19 cellular contexts compared by ENCODE assay signal in genomic region chr13:21123956-21124355, GRCh38. TPM values are rescaled to one million over a fixed set of nuclear protein-coding genes. Genes with fewer than 3 reads are reported as not detected.
DNase-seq lines count a peak whose midpoint lies in the region; ATAC-seq and TF ChIP-seq lines count a peak whose summit lies in the region.
"Had no signal": no experiment of that assay in that cellular context is flagged by ENCODE, and none has a peak within 500 bp of the region (broad histone marks: within the 10 kb centered on the region; RNA-seq: fewer than 3 reads in every experiment).

No MANE protein-coding gene starts in this region.

- no peak for TF ChIP-seq RAD21 in IMR-90 (IDR thresholded peaks at IDR 0.05; ENCODE audit: low read length)

- no peak overlapping the region for H3K18ac ChIP-seq in IMR-90 (ENCODE audit: low read depth, low read length)

- H3K27ac Mint-ChIP-seq in neural progenitor cell = no peak overlapping the region
- H3K27ac Mint-ChIP-seq: CD8-positive, alpha-beta T cell had no signal

- H3K27me3 ChIP-seq in IMR-90 (ENCODE audit: control insufficient read depth, insufficient read depth, low read length) (no peaks in the 10 kb centered on the region), neural progenitor cell (no peaks in the 10 kb centered on the region), vagina (no peaks in the 10 kb centered on the region)
- H3K27me3 ChIP-seq: MG63 had no signal

- H4K91ac ChIP-seq in IMR-90 (ENCODE audit: insufficient read depth, low read depth, low read length) = no peak overlapping the region

- H3K4me3 ChIP-seq in IMR-90 (ENCODE audit: insufficient read depth, low read depth, low read length) (no peak overlapping the region), neural progenitor cell (no peak overlapping the region), vagina (no peak overlapping the region)
- H3K4me3 ChIP-seq: K562, MG63 had no signal

- no peak overlapping the region for H4K5ac ChIP-seq in IMR-90 (ENCODE audit: low read depth, low read length)

- peaks cover 15% of the 10 kb centered on the region for H3K27me3 Mint-ChIP-seq in neural progenitor cell (ENCODE audit: insufficient read depth, low read depth)

- no peaks in the 10 kb centered on the region for H3K36me3 ChIP-seq in IMR-90 (ENCODE audit: control insufficient read depth, insufficient read depth, low read length)
- H3K36me3 ChIP-seq in neural progenitor cell = no peaks in the 10 kb centered on the region
- no peaks in the 10 kb centered on the region for H3K36me3 ChIP-seq in vagina
- H3K36me3 ChIP-seq: MG63 had no signal

- no peak overlapping the region for H2AK5ac ChIP-seq in IMR-90 (ENCODE audit: low read depth, low read length)

- no peak overlapping the region for H3K4ac ChIP-seq in IMR-90 (ENCODE audit: low read depth, low read length)

- peak overlapping the region; percentile 52 for H2AK9ac ChIP-seq in IMR-90 (replicated peaks; ENCODE audit: low read depth, low read length, poor library complexity)

- no peak overlapping the region for H3K27ac ChIP-seq in IMR-90 (ENCODE audit: insufficient read depth, low read length)
- no peak overlapping the region for H3K27ac ChIP-seq in neural progenitor cell
- no peak overlapping the region for H3K27ac ChIP-seq in vagina

- TF ChIP-seq POLR2A in IMR-90 (IDR thresholded peaks at IDR 0.05; ENCODE audit: low read depth, low read length) = no peak
- TF ChIP-seq POLR2A in vagina (IDR thresholded peaks at IDR 0.05) = no peak

- CTCF ChIA-PET in IMR-90 (lab: Yijun Ruan, JAX) = no interaction called here

- no peak overlapping the region for H2BK20ac ChIP-seq in IMR-90 (ENCODE audit: low read depth, low read length)

- in situ Hi-C loops in IMR-90 (cut with MboI; ENCODE audit: low sequenced_read_pairs) = no loop called here

- no peak overlapping the region for H4K8ac ChIP-seq in IMR-90 (ENCODE audit: low read depth in 2 of 2, low read length in 2 of 2)

- no peak overlapping the region for H3K9ac ChIP-seq in IMR-90 (ENCODE audit: low read depth, low read length)
- H3K9ac ChIP-seq in neural progenitor cell = no peak overlapping the region

- 0 out of 2 replicates have a peak, but pooled peaks cover 2% of the 10 kb centered on the region for H3K9me3 ChIP-seq in IMR-90 (ENCODE audit: control insufficient read depth, insufficient read depth, low read length)
- H3K9me3 ChIP-seq in neural progenitor cell (ENCODE audit: low read depth) = no peaks in the 10 kb centered on the region
- no peaks in the 10 kb centered on the region for H3K9me3 ChIP-seq in vagina
- H3K9me3 ChIP-seq: MG63 had no signal

- H3K9me1 ChIP-seq in IMR-90 (ENCODE audit: insufficient read depth, low read length) = 0 out of 2 replicates have a peak, but pooled peaks cover 3% of the 10 kb centered on the region

- DNase-seq in ELF-1 (ENCODE audit: low read depth, low spot score) = peak; percentile 78
- no peak for DNase-seq in IMR-90
- DNase-seq in iPS DF 19.7 (ENCODE audit: low read depth, low spot score) = peak; percentile 70
- DNase-seq in neural progenitor cell (ENCODE audit: low spot score) = no peak
- DNase-seq in vagina (ENCODE audit: extremely low spot score in 2 of 2) = no peak
- DNase-seq in SW 1271 (lab: John Stamatoyannopoulos, UW) = no peak
- DNase-seq in stimulated activated CD4-positive, alpha-beta T cell treated with anti-CD3 and anti-CD28 coated beads, Interleukin-4, amount 100 ng/mL, for 4 hours = no peak
- DNase-seq: AML-193; C1 segment of cervical spinal cord; CD8-positive, alpha-beta T cell; DMS153; GOT3; MG63; NCI-H1417 treated with DMSO at 0.1 percent for 48 hours; NCI-H187; NCI-H446 treated with DMSO at 0.1 percent for 48 hours; NCI-H526 treated with DMSO at 0.1 percent for 48 hours; Right ventricle myocardium superior had no signal

- no CpG with 5 or more reads among the region's 8 CpGs for WGBS in IMR-90 (ENCODE audit: extremely low coverage in 2 of 2, insufficient read length in 1 of 2), 2 experiments

- dilution Hi-C loops in IMR-90 (cut with HindIII; ENCODE audit: low sequenced_read_pairs, unreplicated experiment) = no loop called here

- H3K9me3 Mint-ChIP-seq in neural progenitor cell = no peaks in the 10 kb centered on the region
- H3K9me3 Mint-ChIP-seq: CD8-positive, alpha-beta T cell had no signal

- H2AFZ ChIP-seq in IMR-90 (replicated peaks; ENCODE audit: low read length, poor library complexity) = peak overlapping the region; percentile 62
- peak overlapping the region; percentile 34 for H2AFZ ChIP-seq in neural progenitor cell (replicated peaks)

- H2BK120ac ChIP-seq in IMR-90 (ENCODE audit: low read depth, low read length) = no peak overlapping the region

- H3K23ac ChIP-seq in IMR-90 (ENCODE audit: low read depth, low read length) = no peak overlapping the region

- H3K79me1 ChIP-seq in IMR-90 (ENCODE audit: low read depth in 1 of 2, low read length in 2 of 2) = no peaks in the 10 kb centered on the region

- peaks cover 8% of the 10 kb centered on the region for H3K4me1 Mint-ChIP-seq in neural progenitor cell

- H3K14ac ChIP-seq in IMR-90 (replicated peaks; ENCODE audit: low read depth, low read length) = no peak overlapping the region

- POLR2A ChIA-PET in IMR-90 (lab: Charles Lee; ENCODE audit: unreplicated experiment) = interaction anchor here (0.9 kb wide), 1 partner anchor 66 kb away, joined by 4 read pairs; no protein-coding TSS in a partner anchor

- H3K4me3 Mint-ChIP-seq in neural progenitor cell = no peak overlapping the region
- H3K4me3 Mint-ChIP-seq: CD8-positive, alpha-beta T cell had no signal

- H3K56ac ChIP-seq in IMR-90 (ENCODE audit: extremely low read depth, insufficient read depth, low read length) = no peak overlapping the region

- TF ChIP-seq CTCF in IMR-90 (conservative IDR thresholded peaks at IDR 0.05; ENCODE audit: low read depth, low read length) = no peak
- TF ChIP-seq CTCF in neural progenitor cell (IDR thresholded peaks at IDR 0.05) = no peak
- no peak for TF ChIP-seq CTCF in vagina (IDR thresholded peaks at IDR 0.05)

- H3K4me2 ChIP-seq in IMR-90 (ENCODE audit: low read depth, low read length) (no peak overlapping the region), neural progenitor cell (no peak overlapping the region)

- H2BK15ac ChIP-seq in IMR-90 (ENCODE audit: low read depth, low read length) = no peak overlapping the region

- H3K79me2 ChIP-seq in neural progenitor cell (ENCODE audit: low read depth) = no peaks in the 10 kb centered on the region

- H3K4me1 ChIP-seq in IMR-90 (ENCODE audit: control insufficient read depth, insufficient read depth, low read length) (peaks cover 3% of the 10 kb centered on the region; the same call in 1 of the 2 replicates), neural progenitor cell (peaks cover 5% of the 10 kb centered on the region), vagina (no peaks in the 10 kb centered on the region)

- H4K20me1 ChIP-seq in IMR-90 (ENCODE audit: insufficient read depth, low read length) = no peaks in the 10 kb centered on the region
- no peaks in the 10 kb centered on the region for H4K20me1 ChIP-seq in neural progenitor cell (ENCODE audit: low read depth)

- intact Hi-C loops in IMR-90 (cut with micrococcal nuclease) (no loop called here), vagina (cut with DNase I) (no loop called here)

- H3F3A ChIP-seq in neural progenitor cell (ENCODE audit: low read depth) = peaks cover 5% of the 10 kb centered on the region

- H2BK5ac ChIP-seq in IMR-90 (ENCODE audit: low read depth, low read length, poor library complexity, severe bottlenecking) = no peak overlapping the region

- no TSS peak for BruUV-seq in IMR-90 (replicated peaks; lab: Mats Ljungman, UMichigan)

- H3K36me3 Mint-ChIP-seq in neural progenitor cell = no peaks in the 10 kb centered on the region
- H3K36me3 Mint-ChIP-seq: CD8-positive, alpha-beta T cell had no signal

- no peak for ATAC-seq in IMR-90 (ENCODE audit: low read depth)
- ATAC-seq: CD8-positive, alpha-beta T cell; K562 had no signal

TF ChIP-seq in IMR-90, 13 proteins besides CTCF, POLR2A, EP300 and RAD21 (continues in another document):
- TF ChIP-seq CEBPB (IDR thresholded peaks at IDR 0.05; ENCODE audit: low read depth, low read length) = no peak
- no peak for TF ChIP-seq MAFK (IDR thresholded peaks at IDR 0.05; ENCODE audit: low read depth, low read length)
- TF ChIP-seq ELK1 (IDR thresholded peaks at IDR 0.05; ENCODE audit: borderline replicate concordance, low read depth, low read length) = no peak
- no peak for TF ChIP-seq RCOR1 (IDR thresholded peaks at IDR 0.05; ENCODE audit: insufficient replicate concordance, low read length)
- no peak for TF ChIP-seq SMC3 (IDR thresholded peaks at IDR 0.05; ENCODE audit: low read depth, low read length)
- TF ChIP-seq BHLHE40 (IDR thresholded peaks at IDR 0.05; ENCODE audit: low read depth, low read length) = no peak
- TF ChIP-seq CHD1 (IDR thresholded peaks at IDR 0.05; ENCODE audit: low read depth, low read length) = no peak
- no peak for TF ChIP-seq MAZ (IDR thresholded peaks at IDR 0.05; ENCODE audit: borderline replicate concordance, low read depth, low read length)
- TF ChIP-seq NFE2L2 (IDR thresholded peaks at IDR 0.05; ENCODE audit: low read depth, low read length) = no peak

RNA-seq across cellular contexts. Expression of gene SAP18, which starts 16.0 kb away (rescaled TPM):
- total RNA-seq in IMR-90 (2012; rRNA removed) (37.6 and 75.0 TPM in 2 replicates), neural progenitor cell (ENCODE audit: low replicate concordance) (51.0 and 101 TPM in 2 replicates), vagina (33.9 TPM)
- 69.5 and 72.3 TPM in 2 replicates for polyA plus RNA-seq in IMR-90 (2012; rRNA removed)
- polyA plus RNA-seq in IMR-90 (2012; cell fraction: cytosol; rRNA removed) = 11.0 and 33.7 TPM in 2 replicates
- 2.3 and 22.9 TPM in 2 replicates for polyA plus RNA-seq in IMR-90 (2012; cell fraction: nucleus; rRNA removed; ENCODE audit: low replicate concordance)

RNA-seq across cellular contexts. Expression of gene SKA3, which starts 52.4 kb away (rescaled TPM):
- total RNA-seq in IMR-90 (2012; rRNA removed) (15.6 and 24.4 TPM in 2 replicates), neural progenitor cell (ENCODE audit: low replicate concordance) (39.8 and 74.7 TPM in 2 replicates), vagina (5.4 TPM)
- polyA plus RNA-seq in IMR-90 (2012; rRNA removed) = 11.6 and 11.7 TPM in 2 replicates
- polyA plus RNA-seq in IMR-90 (2012; cell fraction: cytosol; rRNA removed) = 2.0 and 3.5 TPM in 2 replicates
- 1.1 and 3.9 TPM in 2 replicates for polyA plus RNA-seq in IMR-90 (2012; cell fraction: nucleus; rRNA removed; ENCODE audit: low replicate concordance)

RNA-seq across cellular contexts. Expression of gene MRPL57, which starts 52.5 kb away (rescaled TPM):
- total RNA-seq in IMR-90 (2012; rRNA removed) (5.3 and 7.0 TPM in 2 replicates), neural progenitor cell (ENCODE audit: low replicate concordance) (11.4 and 22.6 TPM in 2 replicates), vagina (31.9 TPM)
- 8.0 and 14.2 TPM in 2 replicates for polyA plus RNA-seq in IMR-90 (2012; rRNA removed)
- polyA plus RNA-seq in IMR-90 (2012; cell fraction: cytosol; rRNA removed) = 13.3 and 19.2 TPM in 2 replicates
- polyA plus RNA-seq in IMR-90 (2012; cell fraction: nucleus; rRNA removed; ENCODE audit: low replicate concordance) = 4.7 and 5.8 TPM in 2 replicates

Comparison
In these comparisons a context has a peak if more than half of its experiments do, and no peak if none do; other contexts are left out.
1. DNase-seq: peak in ELF-1 (single experiment) and iPS DF 19.7 (single experiment); none in IMR-90 (single experiment), neural progenitor cell (single experiment), vagina (0 of 2), SW 1271 (0 of 2) and stimulated activated CD4-positive, alpha-beta T cell treated with anti-CD3 and anti-CD28 coated beads, Interleukin-4, amount 100 ng/mL, for 4 hours (0 of 2).